Comparison of ENCODE assay signal across 1 cellular context in the genomic region with DNA sequence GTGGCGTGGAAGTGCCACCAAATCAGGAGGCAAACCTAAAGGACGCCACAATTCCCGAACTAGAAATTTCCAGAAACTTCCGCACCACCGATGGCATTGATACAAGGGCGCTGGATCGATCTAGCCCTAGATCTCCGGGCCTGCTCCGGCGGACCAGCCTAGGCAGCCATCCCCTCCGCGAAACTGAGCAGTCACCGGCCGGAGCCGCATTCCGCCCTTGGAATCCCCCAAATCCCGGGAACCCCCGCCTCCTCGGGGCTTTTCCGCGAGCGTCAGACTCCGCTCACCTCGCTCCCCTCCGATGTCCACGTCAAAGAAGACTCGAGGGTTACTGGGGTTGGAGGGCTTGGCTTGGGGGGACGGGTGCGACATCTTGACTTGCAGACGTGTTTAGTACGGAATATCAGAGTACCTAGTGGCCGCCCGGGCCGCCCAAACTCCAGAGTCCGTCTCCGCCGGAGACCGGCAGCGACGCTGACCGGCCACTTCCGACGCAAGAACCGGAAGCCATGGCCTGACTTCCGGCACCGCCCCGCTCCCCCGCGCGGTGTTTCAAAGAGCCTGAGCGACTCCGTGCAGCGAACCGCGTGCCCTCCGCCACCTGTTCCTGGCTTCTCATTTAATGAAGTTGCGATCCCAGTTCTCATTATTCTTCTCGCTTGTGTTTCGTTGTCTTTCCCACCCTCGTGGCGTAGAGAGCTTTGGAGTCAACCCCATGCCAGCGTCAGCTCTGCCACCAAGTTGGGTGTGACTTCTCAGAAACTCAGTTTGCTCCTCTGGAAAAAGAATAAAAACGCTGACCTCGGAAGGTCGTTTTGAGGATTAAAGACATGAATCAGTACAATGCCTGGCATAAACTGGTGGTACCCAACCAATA.
TF ChIP-seq lines count a peak whose summit lies in the region.

TSS of gene PPID (minus strand) at position 480 of the 877 bp plus-strand sequence. CDS start at position 372, 108 bp downstream.

TF ChIP-seq in HCT116, 20 proteins besides CTCF, POLR2A, EP300 and RAD21:
- no peak for TF ChIP-seq CEBPB (IDR thresholded peaks at IDR 0.05; ENCODE audit: low read depth)
- TF ChIP-seq REST (IDR thresholded peaks at IDR 0.05; ENCODE audit: low read depth), result no peak
- TF ChIP-seq SIN3A (IDR thresholded peaks at IDR 0.05; ENCODE audit: low read depth), result peak; percentile 96
- no peak for TF ChIP-seq EZH2phosphoT487 (IDR thresholded peaks at IDR 0.05; ENCODE audit: borderline replicate concordance)
- peak; percentile 93 for TF ChIP-seq POLR2AphosphoS5 (IDR thresholded peaks at IDR 0.05; ENCODE audit: low read depth, low read length)
- TF ChIP-seq JUND (IDR thresholded peaks at IDR 0.05), result no peak; the same call in 1 of the 2 replicates
- TF ChIP-seq, protein P1, sequence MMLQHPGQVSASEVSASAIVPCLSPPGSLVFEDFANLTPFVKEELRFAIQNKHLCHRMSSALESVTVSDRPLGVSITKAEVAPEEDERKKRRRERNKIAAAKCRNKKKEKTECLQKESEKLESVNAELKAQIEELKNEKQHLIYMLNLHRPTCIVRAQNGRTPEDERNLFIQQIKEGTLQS (IDR thresholded peaks at IDR 0.05), result no peak
- TF ChIP-seq ZBTB33 (IDR thresholded peaks at IDR 0.05; ENCODE audit: extremely low read depth, insufficient replicate concordance, low read length), result no peak
- TF ChIP-seq CBX3 (IDR thresholded peaks at IDR 0.05; ENCODE audit: low read depth), result peak; percentile 34; the same call in 1 of the 2 replicates
- no peak for TF ChIP-seq SRF (IDR thresholded peaks at IDR 0.05; ENCODE audit: low read depth)
- peak; percentile 62 for TF ChIP-seq YY1 (IDR thresholded peaks at IDR 0.05; ENCODE audit: extremely low read depth, insufficient replicate concordance, low read depth, low read length)
- TF ChIP-seq TCF7L2 (IDR thresholded peaks at IDR 0.05; ENCODE audit: borderline replicate concordance, extremely low read depth, insufficient read depth, insufficient read length), result peak; percentile 99
- no peak for TF ChIP-seq FOSL1 (IDR thresholded peaks at IDR 0.05; ENCODE audit: low read depth)
- peak; percentile 55; the same call in 1 of the 2 replicates for TF ChIP-seq EGR1 (IDR thresholded peaks at IDR 0.05; ENCODE audit: low read depth)
- TF ChIP-seq ZNF274 (IDR thresholded peaks at IDR 0.05; ENCODE audit: low read depth, low read length), result no peak
- peak; percentile 18; the same call in 1 of the 2 replicates for TF ChIP-seq ZFX (IDR thresholded peaks at IDR 0.05)
- no peak for TF ChIP-seq EZH2 (IDR thresholded peaks at IDR 0.05)
- TF ChIP-seq, protein P2, sequence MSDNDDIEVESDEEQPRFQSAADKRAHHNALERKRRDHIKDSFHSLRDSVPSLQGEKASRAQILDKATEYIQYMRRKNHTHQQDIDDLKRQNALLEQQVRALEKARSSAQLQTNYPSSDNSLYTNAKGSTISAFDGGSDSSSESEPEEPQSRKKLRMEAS (IDR thresholded peaks at IDR 0.05), result peak; percentile 98
- peak; percentile 77 for TF ChIP-seq ELF1 (IDR thresholded peaks at IDR 0.05; ENCODE audit: borderline replicate concordance, low read depth)
- TF ChIP-seq SP1 (IDR thresholded peaks at IDR 0.05; ENCODE audit: low read depth), result no peak; the same call in 1 of the 2 replicates
TF ChIP-seq in HCT116: peak in this region for 9.
